1 cellular context compared by ENCODE assay signal in genomic region chr1:116151739-116152576, GRCh38.
TF ChIP-seq lines count a peak whose summit lies in the region.

No MANE protein-coding gene starts in this region.

TF ChIP-seq in GM23338, 12 proteins besides CTCF, POLR2A, EP300 and RAD21 (continued from another document):
- no peak for TF ChIP-seq ZNF462 (CRISPR knock-in tag; IDR thresholded peaks at IDR 0.05)
- TF ChIP-seq EZH2phosphoT487 (IDR thresholded peaks at IDR 0.05; ENCODE audit: unreplicated experiment): no peak
- TF ChIP-seq ETS1 (IDR thresholded peaks at IDR 0.05): no peak
- TF ChIP-seq EZH2 (IDR thresholded peaks at IDR 0.05; ENCODE audit: low read depth, unreplicated experiment): no peak
- TF ChIP-seq ZNF331 (CRISPR knock-in tag; IDR thresholded peaks at IDR 0.05; ENCODE audit: low read depth): no peak
- TF ChIP-seq STAT1 (IDR thresholded peaks at IDR 0.05; ENCODE audit: unreplicated experiment): no peak
- TF ChIP-seq JUNB (IDR thresholded peaks at IDR 0.05; ENCODE audit: unreplicated experiment): no peak
